In genomic region chr3:4472766-4473165, GRCh38 we compare ENCODE assay signal across 2 cellular contexts.
TF ChIP-seq lines count a peak whose summit lies in the region.

No MANE protein-coding gene starts in this region.

TF ChIP-seq in HCT116, 20 proteins besides CTCF, POLR2A, EP300 and RAD21:
- TF ChIP-seq CBX3 (IDR thresholded peaks at IDR 0.05; ENCODE audit: low read depth) (no peak), ZFX (IDR thresholded peaks at IDR 0.05) (no peak)

TF ChIP-seq in K562, 482 proteins besides CTCF, POLR2A, EP300 and RAD21:
- TF ChIP-seq ZNF41 (CRISPR knock-in tag; conservative IDR thresholded peaks at IDR 0.05) (no peak), KLF16 (IDR thresholded peaks at IDR 0.05) (no peak), TBL1XR1 (IDR thresholded peaks at IDR 0.05; ENCODE audit: low read length in 2 of 2) (no peak), RFX7 (CRISPR knock-in tag; IDR thresholded peaks at IDR 0.05) (no peak), NFYB (IDR thresholded peaks at IDR 0.05; ENCODE audit: extremely low read depth, insufficient read length) (no peak), ZNF740 (CRISPR knock-in tag; IDR thresholded peaks at IDR 0.05) (no peak), ZNF740 (tag; IDR thresholded peaks at IDR 0.05) (no peak), FUS (optimal IDR thresholded peaks at IDR 0.05; ENCODE audit: low read depth, low read length) (no peak), ZNF57 (CRISPR knock-in tag; IDR thresholded peaks at IDR 0.05) (no peak), STAT5B (CRISPR knock-in tag; IDR thresholded peaks at IDR 0.05) (no peak), KLF13 (tag; IDR thresholded peaks at IDR 0.05; ENCODE audit: borderline replicate concordance, low read depth) (no peak)
